Comparison of ENCODE assay signal across 8 cellular contexts in the genomic region with DNA sequence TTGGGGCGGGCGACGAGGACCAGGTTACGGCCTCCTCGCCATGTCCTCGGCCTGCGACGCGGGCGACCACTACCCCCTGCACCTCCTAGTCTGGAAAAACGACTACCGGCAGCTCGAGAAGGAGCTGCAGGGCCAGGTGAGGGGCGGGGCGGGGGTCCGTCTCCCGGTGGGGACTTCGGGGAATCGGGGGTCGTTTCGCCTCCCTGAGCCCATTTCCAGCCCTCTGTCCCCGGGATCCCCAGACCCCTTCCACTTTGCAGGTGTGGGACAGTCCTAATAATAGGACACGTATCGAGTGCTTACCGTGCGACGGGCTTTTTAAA. TPM values are rescaled to one million over a fixed set of nuclear protein-coding genes. Genes with fewer than 3 reads are reported as not detected.
DNase-seq lines count a peak whose midpoint lies in the region; ATAC-seq and TF ChIP-seq lines count a peak whose summit lies in the region.

No MANE protein-coding gene starts in this region.

- peaks cover 64% of the 10 kb centered on the region for H3K79me2 ChIP-seq in fibroblast of lung (ENCODE audit: control insufficient read depth, insufficient read depth, low read length)

- H3K27ac ChIP-seq in Peyer's patch (peak overlapping the region; percentile 81 to 92 (median 84)), fibroblast of lung (ENCODE audit: insufficient read depth, low read length) (peak overlapping the region; percentile 89), rectal smooth muscle tissue (ENCODE audit: low read depth, low read length) (no peak overlapping the region)

- no peaks in the 10 kb centered on the region for H3K27me3 ChIP-seq in Peyer's patch
- no peaks in the 10 kb centered on the region for H3K27me3 ChIP-seq in fibroblast of lung (ENCODE audit: control insufficient read depth, insufficient read depth, low read length)
- no peaks in the 10 kb centered on the region for H3K27me3 ChIP-seq in rectal smooth muscle tissue (ENCODE audit: control insufficient read depth, insufficient read depth, low read length)

- H3K9ac ChIP-seq in ES-I3 (ENCODE audit: low read depth, low read length) (peak overlapping the region; percentile 84; the same call in 1 of the 2 replicates), fibroblast of lung (ENCODE audit: insufficient read depth, low read length) (peak overlapping the region; percentile 93), rectal smooth muscle tissue (ENCODE audit: low read length) (peak overlapping the region; percentile 45)

- DNase-seq in Peyer's patch: peak in 1 of 3 donors; percentile 49
- no peak for DNase-seq in fibroblast of lung (ENCODE audit: low read depth in 2 of 2)
- DNase-seq in AG08396 (ENCODE audit: low spot score): no peak
- no peak for DNase-seq in NCI-H82 (lab: John Stamatoyannopoulos, UW)

- ATAC-seq in HG03108 (IDR thresholded peaks at IDR 0.05; ENCODE audit: unreplicated experiment) (no peak), HG03521 (IDR thresholded peaks at IDR 0.05; ENCODE audit: unreplicated experiment) (no peak)

- H3K4me3 ChIP-seq in Peyer's patch (peak overlapping the region; percentile 90 to 97 (median 96)), fibroblast of lung (replicated peaks in 1 of 4; ENCODE audit: control extremely low read depth in 1 of 4, insufficient read depth in 1 of 4, low read depth in 3 of 4, low read length in 4 of 4) (peak overlapping the region; percentile 67 to 95 (median 81)), rectal smooth muscle tissue (ENCODE audit: low read length) (peak overlapping the region; percentile 79)

- no peaks in the 10 kb centered on the region for H3K4me1 ChIP-seq in ES-I3 (ENCODE audit: insufficient read depth, low read length)
- H3K4me1 ChIP-seq in Peyer's patch: peaks cover 0 to 43% (median 9%) of the 10 kb centered on the region in 4 donors
- peaks cover 13% of the 10 kb centered on the region for H3K4me1 ChIP-seq in fibroblast of lung (ENCODE audit: control insufficient read depth, extremely low read depth, insufficient read depth, low read length)
- peaks cover 5% of the 10 kb centered on the region for H3K4me1 ChIP-seq in rectal smooth muscle tissue (ENCODE audit: control insufficient read depth, insufficient read depth, low read length)

- H3K36me3 ChIP-seq in ES-I3 (ENCODE audit: insufficient read depth, low read length): no peaks in the 10 kb centered on the region
- H3K36me3 ChIP-seq in Peyer's patch: peaks cover 0 to 7% (median 0%) of the 10 kb centered on the region in 3 donors
- peaks cover 10% of the 10 kb centered on the region for H3K36me3 ChIP-seq in fibroblast of lung (ENCODE audit: control insufficient read depth, insufficient read depth, low read length)
- H3K36me3 ChIP-seq in rectal smooth muscle tissue (ENCODE audit: control insufficient read depth, insufficient read depth, low read length): no peaks in the 10 kb centered on the region

- no peak for TF ChIP-seq POLR2A in Peyer's patch (IDR thresholded peaks at IDR 0.05)

- H4K20me1 ChIP-seq in fibroblast of lung (ENCODE audit: control insufficient read depth, extremely low read depth, insufficient read depth, low read length): no peaks in the 10 kb centered on the region

- H2AFZ ChIP-seq in fibroblast of lung (ENCODE audit: low read length): no peak overlapping the region

- no peaks in the 10 kb centered on the region for H3K9me3 ChIP-seq in ES-I3 (ENCODE audit: control insufficient read depth, insufficient read depth, low read length)
- H3K9me3 ChIP-seq in Peyer's patch: no peaks in the 10 kb centered on the region
- no peaks in the 10 kb centered on the region for H3K9me3 ChIP-seq in fibroblast of lung (ENCODE audit: control insufficient read depth, insufficient read depth, low read depth, low read length)

- no peak overlapping the region for H3K4me2 ChIP-seq in fibroblast of lung (ENCODE audit: extremely low read depth, insufficient read depth, low read length)

- TF ChIP-seq CTCF in Peyer's patch (IDR thresholded peaks at IDR 0.05) (no peak), fibroblast of lung (conservative IDR thresholded peaks at IDR 0.05 in 1 of 2, IDR thresholded peaks at IDR 0.05 in 1 of 2; ENCODE audit: low read depth in 1 of 2, low read length in 2 of 2) (no peak)

RNA-seq across cellular contexts. Expression of gene ANKRD13A, which starts 0.4 kb away (rescaled TPM):
- total RNA-seq in Peyer's patch (100 to 1,000 TPM in 1 of 4 donors, 10 to 100 TPM in 3; 81.3 to 124 (median 92.1) TPM), fibroblast of lung (82.4 and 168 TPM in 2 replicates)
- 246 and 340 TPM in 2 replicates for polyA plus RNA-seq in fibroblast of lung
- polyA plus RNA-seq in fibroblast of lung (2012): 132 and 183 TPM in 2 replicates
- polyA minus RNA-seq in fibroblast of lung (ENCODE audit: low replicate concordance): 302 and 374 TPM in 2 replicates

RNA-seq across cellular contexts. Expression of gene GIT2, which starts 3.4 kb away (rescaled TPM):
- total RNA-seq in Peyer's patch (100 to 1,000 TPM in 1 of 4 donors, 10 to 100 TPM in 3; 55.0 to 107 (median 79.8) TPM), fibroblast of lung (30.3 and 47.9 TPM in 2 replicates)
- 53.5 and 54.3 TPM in 2 replicates for polyA plus RNA-seq in fibroblast of lung
- 35.3 and 39.9 TPM in 2 replicates for polyA plus RNA-seq in fibroblast of lung (2012)
- 53.2 and 56.8 TPM in 2 replicates for polyA minus RNA-seq in fibroblast of lung (ENCODE audit: low replicate concordance)

RNA-seq across cellular contexts. Expression of gene C12orf76, which starts 48.7 kb away (rescaled TPM):
- total RNA-seq in Peyer's patch (10 to 100 TPM; 14.9 to 23.1 (median 17.5) TPM), fibroblast of lung (17.2 and 20.8 TPM in 2 replicates)
- 5.5 and 8.5 TPM in 2 replicates for polyA plus RNA-seq in fibroblast of lung
- polyA plus RNA-seq in fibroblast of lung (2012): 5.1 and 10.2 TPM in 2 replicates
- polyA minus RNA-seq in fibroblast of lung (ENCODE audit: low replicate concordance): 1.6 and 16.4 TPM in 2 replicates
